ENCODE assay signal across 8 cellular contexts in the genomic region with DNA sequence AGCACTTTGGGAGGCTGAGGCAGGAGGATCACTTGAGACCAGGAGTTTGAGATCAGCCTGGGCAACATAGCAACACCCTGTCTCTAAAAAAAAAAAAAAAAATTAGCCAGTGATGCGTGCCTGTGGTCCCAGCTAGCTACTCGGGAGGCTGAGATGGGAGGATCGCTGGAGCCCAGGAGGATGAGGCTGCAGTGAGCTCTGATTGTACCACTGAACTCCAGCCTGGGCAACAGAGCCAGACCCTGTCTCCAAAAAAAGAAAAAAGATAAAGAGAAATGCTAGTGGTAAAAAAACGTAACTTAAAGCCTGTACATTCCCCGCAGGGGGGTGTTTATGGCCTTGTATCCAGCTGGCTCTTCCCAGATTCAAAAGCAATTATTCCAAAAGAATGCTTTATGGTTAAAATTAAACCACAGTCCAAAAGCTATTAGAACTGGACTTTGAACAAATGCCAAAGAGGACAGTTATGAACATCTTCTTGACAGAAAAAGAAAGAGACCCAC. TPM values are rescaled to one million over a fixed set of nuclear protein-coding genes. Genes with fewer than 3 reads are reported as not detected.
A peak's percentile ranks its signal among the peaks of the same experiment; 100 is the strongest.
DNase-seq lines count a peak whose midpoint lies in the region; ATAC-seq lines count a peak whose summit lies in the region.

No MANE protein-coding gene starts in this region.

- POLR2A ChIA-PET in activated CD4-positive, alpha-beta T cell treated with anti-CD3 and anti-CD28 coated beads for 36 hours (lab: Charles Lee) = interaction anchor here (1.0 kb wide), 1 partner anchor 36 kb away, joined by 3 read pairs; the partner anchor contains the start of gene AP5B1

- intact Hi-C loops in activated CD4-positive, alpha-beta T cell treated with anti-CD3 and anti-CD28 coated beads for 36 hours (cut with DNase I, micrococcal nuclease) = loop anchor here in 1 of 2 experiments (10.0 kb wide), 1 partner anchor 53 kb away; no protein-coding TSS in a partner anchor

- peaks cover 16% of the 10 kb centered on the region for H3K27me3 ChIP-seq in iPS-20b (ENCODE audit: insufficient read depth, low read length)

- H3K9me3 ChIP-seq in iPS-20b (ENCODE audit: insufficient read depth, low read depth, low read length) = no peaks in the 10 kb centered on the region

- ATAC-seq in activated CD4-positive, alpha-beta T cell treated with anti-CD3 and anti-CD28 coated beads for 36 hours = no peak
- ATAC-seq in activated T-helper 17 cell treated with anti-CD3 and anti-CD28 coated beads, Interleukin-2, amount 50 U/mL, for 72 hours (replicated peaks) = no peak
- ATAC-seq in HG02852 (IDR thresholded peaks at IDR 0.05; ENCODE audit: unreplicated experiment) = no peak

- peak overlapping the region; percentile 68; the same call in 1 of the 2 replicates for H3K9ac ChIP-seq in iPS-20b (ENCODE audit: low read depth, low read length)

- no peaks in the 10 kb centered on the region for H3K4me1 ChIP-seq in iPS-20b (ENCODE audit: insufficient read depth, low read length)

- CTCF ChIA-PET in activated CD4-positive, alpha-beta T cell treated with anti-CD3 and anti-CD28 coated beads for 36 hours (lab: Charles Lee) = interaction anchor here (0.6 to 8.2 kb wide), 20 partner anchors 10 to 192 kb away, joined by 3 to 74 read pairs (median 6); partner anchors contain the start of genes AP5B1, KAT5, OVOL1 and RNASEH2C

- no peaks in the 10 kb centered on the region for H3K27me3 Mint-ChIP-seq in activated CD4-positive, alpha-beta T cell treated with anti-CD3 and anti-CD28 coated beads for 36 hours
- no peaks in the 10 kb centered on the region for H3K27me3 Mint-ChIP-seq in activated T-helper 17 cell treated with anti-CD3 and anti-CD28 coated beads, Interleukin-2, amount 50 U/mL, for 72 hours

- peak overlapping the region; percentile 70 for H3K4me3 ChIP-seq in iPS-20b (ENCODE audit: low read length)

- H3K4me1 Mint-ChIP-seq in activated CD4-positive, alpha-beta T cell treated with anti-CD3 and anti-CD28 coated beads for 36 hours = peaks cover 14% of the 10 kb centered on the region
- H3K4me1 Mint-ChIP-seq in activated T-helper 17 cell treated with anti-CD3 and anti-CD28 coated beads, Interleukin-2, amount 50 U/mL, for 72 hours = no peaks in the 10 kb centered on the region

- no peak overlapping the region for H3K27ac ChIP-seq in iPS-20b (ENCODE audit: low read length)

- H3K27ac Mint-ChIP-seq in activated CD4-positive, alpha-beta T cell treated with anti-CD3 and anti-CD28 coated beads for 36 hours = peak overlapping the region; percentile 87
- H3K27ac Mint-ChIP-seq in activated T-helper 17 cell treated with anti-CD3 and anti-CD28 coated beads, Interleukin-2, amount 50 U/mL, for 72 hours = peak overlapping the region; percentile 92

- H3K36me3 Mint-ChIP-seq in activated CD4-positive, alpha-beta T cell treated with anti-CD3 and anti-CD28 coated beads for 36 hours (ENCODE audit: low read depth) = no peaks in the 10 kb centered on the region
- H3K36me3 Mint-ChIP-seq in activated T-helper 17 cell treated with anti-CD3 and anti-CD28 coated beads, Interleukin-2, amount 50 U/mL, for 72 hours (ENCODE audit: low read depth) = no peaks in the 10 kb centered on the region

- H3K4me3 Mint-ChIP-seq in activated CD4-positive, alpha-beta T cell treated with anti-CD3 and anti-CD28 coated beads for 36 hours = peak overlapping the region; percentile 74
- peak overlapping the region; percentile 90 for H3K4me3 Mint-ChIP-seq in activated T-helper 17 cell treated with anti-CD3 and anti-CD28 coated beads, Interleukin-2, amount 50 U/mL, for 72 hours

- DNase-seq in activated CD4-positive, alpha-beta T cell treated with anti-CD3 and anti-CD28 coated beads for 36 hours = peak; percentile 21
- no peak for DNase-seq in activated CD4-positive, alpha-beta T cell treated with anti-CD3 and anti-CD28 coated beads, Interleukin-2, amount 50 U/mL, for 4 hours
- DNase-seq in superior temporal gyrus (ENCODE audit: extremely low spot score) (peak; percentile 23), NCI-H2029 treated with DMSO at 0.1 percent for 48 hours (lab: John Stamatoyannopoulos, UW) (no peak)
- DNase-seq in NK-92 treated with Interleukin-12 subunit alpha and Interleukin-12 subunit beta, amount 100 ng/mL, for 24 hours (lab: John Stamatoyannopoulos, UW) = no peak

- H3K36me3 ChIP-seq in iPS-20b (ENCODE audit: insufficient read depth, low read depth, low read length) = no peaks in the 10 kb centered on the region

- no peaks in the 10 kb centered on the region for H3K9me3 Mint-ChIP-seq in activated CD4-positive, alpha-beta T cell treated with anti-CD3 and anti-CD28 coated beads for 36 hours (ENCODE audit: low read depth)
- H3K9me3 Mint-ChIP-seq in activated T-helper 17 cell treated with anti-CD3 and anti-CD28 coated beads, Interleukin-2, amount 50 U/mL, for 72 hours = no peaks in the 10 kb centered on the region

RNA-seq across cellular contexts. Expression of gene SNX32, which starts 16.4 kb away (rescaled TPM):
- 1 to 10 TPM; 2.9 to 3.0 TPM for total RNA-seq in activated CD4-positive, alpha-beta T cell treated with anti-CD3 and anti-CD28 coated beads for 36 hours
- total RNA-seq in activated T-helper 17 cell treated with anti-CD3 and anti-CD28 coated beads, Interleukin-2, amount 50 U/mL, for 72 hours = 1 to 10 TPM; 1.6 to 6.6 TPM

RNA-seq across cellular contexts. Expression of gene OVOL1, which starts 30.5 kb away (rescaled TPM):
- under 1 TPM; 0.09 to 0.19 TPM for total RNA-seq in activated CD4-positive, alpha-beta T cell treated with anti-CD3 and anti-CD28 coated beads for 36 hours
- total RNA-seq in activated T-helper 17 cell treated with anti-CD3 and anti-CD28 coated beads, Interleukin-2, amount 50 U/mL, for 72 hours = under 1 TPM in 1 of 2 donors, not detected in 1; 0.98 TPM

RNA-seq across cellular contexts. Expression of gene AP5B1, which starts 36.6 kb away (rescaled TPM):
- total RNA-seq in activated CD4-positive, alpha-beta T cell treated with anti-CD3 and anti-CD28 coated beads for 36 hours = 10 to 100 TPM; 11.7 to 14.4 TPM
- total RNA-seq in activated T-helper 17 cell treated with anti-CD3 and anti-CD28 coated beads, Interleukin-2, amount 50 U/mL, for 72 hours = 10 to 100 TPM; 17.2 to 21.9 TPM

RNA-seq across cellular contexts. Expression of gene CFL1, which starts 40.6 kb away (rescaled TPM):
- total RNA-seq in activated CD4-positive, alpha-beta T cell treated with anti-CD3 and anti-CD28 coated beads for 36 hours = 1,000 to 10,000 TPM in 1 of 2 experiments, 100 to 1,000 TPM in 1; 888 to 1,074 TPM
- total RNA-seq in activated T-helper 17 cell treated with anti-CD3 and anti-CD28 coated beads, Interleukin-2, amount 50 U/mL, for 72 hours = 1,000 to 10,000 TPM in 1 of 2 donors, 100 to 1,000 TPM in 1; 682 to 1,566 TPM

RNA-seq across cellular contexts. Expression of gene MUS81, which starts 42.9 kb away (rescaled TPM):
- 10 to 100 TPM; 59.2 to 67.8 TPM for total RNA-seq in activated CD4-positive, alpha-beta T cell treated with anti-CD3 and anti-CD28 coated beads for 36 hours
- 10 to 100 TPM; 65.2 to 77.2 TPM for total RNA-seq in activated T-helper 17 cell treated with anti-CD3 and anti-CD28 coated beads, Interleukin-2, amount 50 U/mL, for 72 hours

Comparison
In these comparisons a context has a peak if more than half of its experiments do, and no peak if none do; other contexts are left out.
1. DNase-seq: peak in activated CD4-positive, alpha-beta T cell treated with anti-CD3 and anti-CD28 coated beads for 36 hours (single experiment) and superior temporal gyrus (single experiment); none in activated CD4-positive, alpha-beta T cell treated with anti-CD3 and anti-CD28 coated beads, Interleukin-2, amount 50 U/mL, for 4 hours (0 of 2), NCI-H2029 treated with DMSO at 0.1 percent for 48 hours (single experiment) and NK-92 treated with Interleukin-12 subunit alpha and Interleukin-12 subunit beta, amount 100 ng/mL, for 24 hours (single experiment).